36 cellular contexts compared by ENCODE assay signal in the genomic region with DNA sequence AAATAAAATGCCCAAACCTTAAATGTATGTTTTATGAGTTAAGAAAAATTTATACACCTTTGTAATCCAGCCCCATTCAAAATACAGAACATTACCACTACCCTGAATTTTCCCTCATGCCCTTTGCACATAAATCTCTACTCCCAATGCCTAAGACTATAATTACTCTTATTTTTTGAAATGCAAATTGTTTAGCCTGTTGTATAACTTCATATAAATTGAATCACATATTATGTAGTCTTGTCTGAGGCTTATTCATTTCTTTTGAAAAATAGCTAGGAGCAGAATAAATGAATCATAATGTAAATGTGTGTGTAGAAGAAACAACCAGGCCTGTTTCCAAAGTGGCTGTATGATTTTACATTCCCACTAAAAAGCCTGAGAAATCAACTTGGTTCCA.
"Had no signal": no experiment of that assay in that cellular context is flagged by ENCODE, and none has a peak within 500 bp of the region (broad histone marks: within the 10 kb centered on the region; RNA-seq: fewer than 3 reads in every experiment).

No MANE protein-coding gene starts in this region.

- H3K27me3 ChIP-seq: MG63 had no signal

- H3K36me3 ChIP-seq: MG63 had no signal

- DNase-seq: Kasumi-1, MG63, MM.1S, MV-4-11, NCI-H1048, NCI-H1092, NCI-H1092 treated with DMSO at 0.1 percent for 48 hours, NCI-H1105, NCI-H1105 treated with DMSO at 0.1 percent for 48 hours, NCI-H1417, NCI-H1417 treated with DMSO at 0.1 percent for 48 hours, NCI-H1436, NCI-H1436 treated with DMSO at 0.1 percent for 48 hours, NCI-H146, NCI-H1694, NCI-H1694 treated with DMSO at 0.1 percent for 48 hours, NCI-H187, NCI-H187 treated with DMSO at 0.1 percent for 48 hours, NCI-H1930, NCI-H2029, NCI-H2029 treated with DMSO at 0.1 percent for 48 hours, NCI-H2081, NCI-H2081 treated with DMSO at 0.1 percent for 48 hours, NCI-H2107, NCI-H2171, NCI-H2171 treated with DMSO at 0.1 percent for 48 hours, NCI-H2227 treated with DMSO at 0.1 percent for 48 hours, NCI-H226, NCI-H345, NCI-H446, NCI-H446 treated with DMSO at 0.1 percent for 48 hours, NCI-H510A, NCI-H510A treated with DMSO at 0.1 percent for 48 hours, NCI-H524, NCI-H524 treated with DMSO at 0.1 percent for 48 hours, NCI-H526 had no signal

- H3K9me3 ChIP-seq: MG63 had no signal

- H3K4me3 ChIP-seq: MG63 had no signal
